17 cellular contexts compared by ENCODE assay signal in the genomic region with DNA sequence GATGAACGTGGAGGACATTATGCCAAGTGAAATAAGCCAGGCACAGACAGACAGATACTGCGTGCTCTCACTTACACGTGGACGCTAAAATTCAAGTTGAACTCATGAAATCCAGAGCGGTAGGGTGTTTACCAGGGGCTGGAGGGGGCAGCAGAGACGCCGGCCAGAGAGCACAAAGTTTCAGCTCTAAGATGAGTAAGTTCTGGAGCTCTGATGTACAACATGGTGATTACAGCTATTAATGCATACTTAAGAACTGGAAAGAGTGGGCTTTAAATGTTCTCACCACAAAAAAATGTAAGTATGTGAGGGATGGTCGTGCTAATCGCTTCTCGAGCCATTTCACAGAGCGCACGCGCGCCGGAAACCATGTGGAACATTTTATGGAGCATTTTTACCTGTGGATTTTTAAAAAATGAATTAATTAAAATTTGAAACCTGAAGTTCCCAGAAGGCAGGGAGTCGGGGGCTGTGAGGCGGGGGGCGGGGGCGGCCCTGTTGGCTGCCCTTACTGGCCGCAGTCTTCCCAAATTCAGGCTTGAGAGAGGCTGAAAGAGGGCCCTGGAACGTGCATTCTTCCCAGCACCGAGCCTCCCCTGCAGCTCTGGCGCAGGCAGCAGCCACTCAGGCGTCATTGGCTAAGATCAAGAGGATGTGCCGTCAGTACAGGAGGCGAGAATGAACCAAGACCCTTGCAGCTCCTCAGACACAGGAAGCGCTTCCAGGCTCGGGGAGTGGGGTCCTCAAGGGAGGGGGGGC. TPM values are rescaled to one million over a fixed set of nuclear protein-coding genes. Genes with fewer than 3 reads are reported as not detected.
"Had no signal": no experiment of that assay in that cellular context is flagged by ENCODE, and none has a peak within 500 bp of the region (broad histone marks: within the 10 kb centered on the region; RNA-seq: fewer than 3 reads in every experiment).

No MANE protein-coding gene starts in this region.

- H3K9me3 Mint-ChIP-seq: activated CD4-positive, alpha-beta T cell treated with anti-CD3 and anti-CD28 coated beads, Interleukin-2, amount 10 ng/mL, durations not matched to agents 7 days and 5 days; activated naive CD4-positive, alpha-beta T cell treated with anti-CD3 and anti-CD28 coated beads, Interleukin-2, amount 10 ng/mL, durations not matched to agents 7 days and 5 days; activated naive CD8-positive, alpha-beta T cell treated with anti-CD3 and anti-CD28 coated beads, Interleukin-2, amount 50 U/mL, for 24 hours; activated T-cell treated with anti-CD3 and anti-CD28 coated beads, Interleukin-2, amount 50 U/mL, for 24 hours; naive thymus-derived CD8-positive, alpha-beta T cell had no signal

- DNase-seq: activated CD4-positive, alpha-beta T cell treated with anti-CD3 and anti-CD28 coated beads, Interleukin-2, amount 10 ng/mL, durations not matched to agents 7 days and 5 days; activated CD8-positive, alpha-beta T cell treated with anti-CD3 and anti-CD28 coated beads, Interleukin-2, amount 10 ng/mL, durations not matched to agents 7 days and 5 days; activated naive CD4-positive, alpha-beta T cell treated with anti-CD3 and anti-CD28 coated beads, Interleukin-2, amount 10 ng/mL, durations not matched to agents 7 days and 5 days; activated naive CD8-positive, alpha-beta T cell treated with anti-CD3 and anti-CD28 coated beads, Interleukin-2, amount 50 U/mL, for 24 hours; activated T-cell treated with anti-CD3 and anti-CD28 coated beads, Interleukin-2, amount 50 U/mL, for 24 hours; cortex of kidney; mesenchymal stem cell; naive thymus-derived CD8-positive, alpha-beta T cell; nucleus accumbens; retina; stimulated activated CD4-positive, alpha-beta T cell treated with anti-CD3 and anti-CD28 coated beads, Interleukin-15, amount 100 ng/mL, for 24 hours; stimulated activated CD4-positive, alpha-beta T cell treated with anti-CD3 and anti-CD28 coated beads, Interleukin-2, amount 100 ng/mL, for 48 hours had no signal

- H3K4me1 ChIP-seq: ascending aorta, gastroesophageal sphincter had no signal

- H3K27me3 ChIP-seq: ascending aorta had no signal

- H3K4me3 Mint-ChIP-seq: activated CD4-positive, alpha-beta T cell treated with anti-CD3 and anti-CD28 coated beads, Interleukin-2, amount 10 ng/mL, durations not matched to agents 7 days and 5 days; activated CD8-positive, alpha-beta T cell treated with anti-CD3 and anti-CD28 coated beads, Interleukin-2, amount 10 ng/mL, durations not matched to agents 7 days and 5 days; activated naive CD4-positive, alpha-beta T cell treated with anti-CD3 and anti-CD28 coated beads, Interleukin-2, amount 10 ng/mL, durations not matched to agents 7 days and 5 days; activated naive CD8-positive, alpha-beta T cell treated with anti-CD3 and anti-CD28 coated beads, Interleukin-2, amount 50 U/mL, for 24 hours; activated T-cell treated with anti-CD3 and anti-CD28 coated beads, Interleukin-2, amount 50 U/mL, for 24 hours; naive thymus-derived CD8-positive, alpha-beta T cell had no signal

- H3K9me3 ChIP-seq: ascending aorta, gastroesophageal sphincter, heart left ventricle, thoracic aorta had no signal

- ATAC-seq: activated CD8-positive, alpha-beta T cell treated with anti-CD3 and anti-CD28 coated beads, Interleukin-2, amount 10 ng/mL, durations not matched to agents 7 days and 5 days; activated naive CD8-positive, alpha-beta T cell treated with anti-CD3 and anti-CD28 coated beads, Interleukin-2, amount 50 U/mL, for 24 hours; gastroesophageal sphincter; heart left ventricle; naive thymus-derived CD8-positive, alpha-beta T cell had no signal

- H3K36me3 Mint-ChIP-seq: activated naive CD4-positive, alpha-beta T cell treated with anti-CD3 and anti-CD28 coated beads, Interleukin-2, amount 10 ng/mL, durations not matched to agents 7 days and 5 days; naive thymus-derived CD8-positive, alpha-beta T cell had no signal

- H3K27ac ChIP-seq: ascending aorta, heart left ventricle, thoracic aorta had no signal

- H3K27ac Mint-ChIP-seq: activated CD4-positive, alpha-beta T cell treated with anti-CD3 and anti-CD28 coated beads, Interleukin-2, amount 10 ng/mL, durations not matched to agents 7 days and 5 days; activated CD8-positive, alpha-beta T cell treated with anti-CD3 and anti-CD28 coated beads, Interleukin-2, amount 10 ng/mL, durations not matched to agents 7 days and 5 days; activated naive CD4-positive, alpha-beta T cell treated with anti-CD3 and anti-CD28 coated beads, Interleukin-2, amount 10 ng/mL, durations not matched to agents 7 days and 5 days; activated naive CD8-positive, alpha-beta T cell treated with anti-CD3 and anti-CD28 coated beads, Interleukin-2, amount 50 U/mL, for 24 hours; activated T-cell treated with anti-CD3 and anti-CD28 coated beads, Interleukin-2, amount 50 U/mL, for 24 hours; naive thymus-derived CD8-positive, alpha-beta T cell had no signal

- H3K36me3 ChIP-seq: ascending aorta, gastroesophageal sphincter, heart left ventricle, thoracic aorta had no signal

- H3K4me3 ChIP-seq: ascending aorta, gastroesophageal sphincter, heart left ventricle, thoracic aorta had no signal

RNA-seq across cellular contexts. Expression of a gene that starts 8.6 kb away (rescaled TPM):
- total RNA-seq: skeletal muscle tissue had no signal
